Comparison of ENCODE assay signal across 8 cellular contexts in genomic region chr16:56930516-56931252, GRCh38. TPM values are rescaled to one million over a fixed set of nuclear protein-coding genes. Genes with fewer than 3 reads are reported as not detected.
DNase-seq lines count a peak whose midpoint lies in the region; ATAC-seq and TF ChIP-seq lines count a peak whose summit lies in the region.

No MANE protein-coding gene starts in this region.

- H3K4me1 ChIP-seq in SK-N-SH (ENCODE audit: control insufficient read depth in 1 of 2, insufficient read depth in 2 of 2, low read depth in 1 of 2, low read length in 1 of 2) (peaks cover 13 to 32% of the 10 kb centered on the region in 2 experiments; a peak in 3 of 4 replicates), OCI-LY7 (ENCODE audit: insufficient read depth, low read length, poor library complexity, severe bottlenecking) (peaks cover 58% of the 10 kb centered on the region), gastroesophageal sphincter (peaks cover 5 to 37% (median 20%) of the 10 kb centered on the region in 3 donors)

- H3K4me3 ChIP-seq in SK-N-SH (ENCODE audit: low read depth in 2 of 2, low read length in 1 of 2) (no peak overlapping the region), OCI-LY7 (ENCODE audit: low read depth, low read length, poor library complexity, severe bottlenecking) (peak overlapping the region; percentile 95), gastroesophageal sphincter (no peak overlapping the region)

- no TSS peak for BruUV-seq in OCI-LY7 (replicated peaks; lab: Mats Ljungman, UMichigan)

- H3K36me3 Mint-ChIP-seq in stimulated activated naive CD8-positive, alpha-beta T cell treated with anti-CD3 and anti-CD28 coated beads, Interleukin-15, Interleukin-2, amounts not matched to agents 100 ng/mL and 50 ng/mL, for 24 hours (ENCODE audit: low read depth) = peaks cover 33% of the 10 kb centered on the region

- H3K4me1 Mint-ChIP-seq in stimulated activated naive CD8-positive, alpha-beta T cell treated with anti-CD3 and anti-CD28 coated beads, Interleukin-15, Interleukin-2, amounts not matched to agents 100 ng/mL and 50 ng/mL, for 24 hours (ENCODE audit: low read depth) = peaks cover 31% of the 10 kb centered on the region

- no peak for TF ChIP-seq RAD21 in SK-N-SH (IDR thresholded peaks at IDR 0.05; ENCODE audit: low read length)

- DNase-seq in SK-N-SH = no peak
- peak; percentile 69 for DNase-seq in OCI-LY7 (ENCODE audit: low spot score)
- no peak for DNase-seq in NOMO-1 treated with dmso at 0.1 percent for 144 hours (lab: John Stamatoyannopoulos, UW; ENCODE audit: unreplicated experiment)
- DNase-seq in 8988T = no peak

- no peaks in the 10 kb centered on the region for H3K9me3 ChIP-seq in SK-N-SH
- H3K9me3 ChIP-seq in OCI-LY7 (ENCODE audit: low read length) = no peaks in the 10 kb centered on the region
- no peaks in the 10 kb centered on the region for H3K9me3 ChIP-seq in gastroesophageal sphincter

- H3K36me3 ChIP-seq in SK-N-SH (replicated peaks in 1 of 2; ENCODE audit: control insufficient read depth in 1 of 2, insufficient read depth in 2 of 2, low read length in 1 of 2) (peaks cover 10 to 13% of the 10 kb centered on the region in 2 experiments), OCI-LY7 (ENCODE audit: insufficient read depth, low read length) (peaks cover 36% of the 10 kb centered on the region), gastroesophageal sphincter (peaks cover 0 to 7% of the 10 kb centered on the region in 2 donors)

- H3K4me2 ChIP-seq in SK-N-SH = no peak overlapping the region
- H3K4me2 ChIP-seq in OCI-LY7 (ENCODE audit: low read length) = peak overlapping the region; percentile 82

- H3K27me3 ChIP-seq in SK-N-SH (ENCODE audit: insufficient read depth) (no peaks in the 10 kb centered on the region), gastroesophageal sphincter (no peaks in the 10 kb centered on the region)

- peak overlapping the region in 1 of 2 experiments; percentile 85; a peak in 2 of 4 replicates for H3K27ac ChIP-seq in SK-N-SH (ENCODE audit: low read depth in 2 of 2, low read length in 1 of 2)
- peak overlapping the region; percentile 94 for H3K27ac ChIP-seq in OCI-LY7 (ENCODE audit: low read depth, low read length, poor library complexity, severe bottlenecking)
- H3K27ac ChIP-seq in gastroesophageal sphincter = peak overlapping the region in 3 of 4 donors; percentile 7 to 100 (median 99)

- H3K4me3 Mint-ChIP-seq in stimulated activated naive CD8-positive, alpha-beta T cell treated with anti-CD3 and anti-CD28 coated beads, Interleukin-15, Interleukin-2, amounts not matched to agents 100 ng/mL and 50 ng/mL, for 24 hours = peak overlapping the region; percentile 99

- H3K79me2 ChIP-seq in SK-N-SH (ENCODE audit: insufficient read depth) (peaks cover 37% of the 10 kb centered on the region), OCI-LY7 (ENCODE audit: insufficient read depth, low read depth, low read length) (peaks cover 38% of the 10 kb centered on the region)

- no peaks in the 10 kb centered on the region for H3K9me2 ChIP-seq in SK-N-SH
- H3K9me2 ChIP-seq in OCI-LY7 (ENCODE audit: insufficient read depth, low read length) = no peaks in the 10 kb centered on the region

- no peak for TF ChIP-seq EP300 in SK-N-SH (IDR thresholded peaks at IDR 0.05; ENCODE audit: borderline replicate concordance in 1 of 2, low read depth in 1 of 2, low read length in 1 of 2)
- TF ChIP-seq EP300 in gastroesophageal sphincter (IDR thresholded peaks at IDR 0.05) = no peak

- CTCF ChIA-PET in SK-N-SH (lab: Yijun Ruan, JAX) = interaction anchor here (0.8 to 1.4 kb wide), 4 partner anchors 52 to 137 kb away, joined by 3 to 6 read pairs (median 4); no protein-coding TSS in a partner anchor
- CTCF ChIA-PET in OCI-LY7 (lab: Charles Lee; ENCODE audit: unreplicated experiment) = interaction anchor here (0.6 to 2.9 kb wide), 7 partner anchors 11 to 63 kb away, joined by 3 to 14 read pairs (median 6); no protein-coding TSS in a partner anchor

- H4K20me1 ChIP-seq in SK-N-SH (ENCODE audit: insufficient read depth) (peaks cover 29% of the 10 kb centered on the region), OCI-LY7 (ENCODE audit: insufficient read depth, low read length) (peaks cover 25% of the 10 kb centered on the region)

- ATAC-seq in SK-N-SH treated with all-trans-retinoic acid at 6 μM for 48 hours (no peak), gastroesophageal sphincter (no peak), HG02759 (IDR thresholded peaks at IDR 0.05; ENCODE audit: unreplicated experiment) (no peak)

- peak overlapping the region; percentile 98 for H3K27ac Mint-ChIP-seq in stimulated activated naive CD8-positive, alpha-beta T cell treated with anti-CD3 and anti-CD28 coated beads, Interleukin-15, Interleukin-2, amounts not matched to agents 100 ng/mL and 50 ng/mL, for 24 hours

- H3K9ac ChIP-seq in SK-N-SH = no peak overlapping the region

- TF ChIP-seq POLR2A in gastroesophageal sphincter (IDR thresholded peaks at IDR 0.05) = no peak

- H3K27me3 Mint-ChIP-seq in stimulated activated naive CD8-positive, alpha-beta T cell treated with anti-CD3 and anti-CD28 coated beads, Interleukin-15, Interleukin-2, amounts not matched to agents 100 ng/mL and 50 ng/mL, for 24 hours = no peaks in the 10 kb centered on the region

- intact Hi-C loops in OCI-LY7 (cut with micrococcal nuclease; ENCODE audit: unreplicated experiment) = loop anchor here (1.0 kb wide), 3 partner anchors 13 to 111 kb away; no protein-coding TSS in a partner anchor

- POLR2A ChIA-PET in SK-N-SH (lab: Yijun Ruan, JAX) (interaction anchor here (0.7 to 5.8 kb wide), 6 partner anchors 13 to 147 kb away, joined by 3 to 43 read pairs (median 4); no protein-coding TSS in a partner anchor), OCI-LY7 (lab: Charles Lee) (interaction anchor here (0.7 to 9.8 kb wide), 13 partner anchors 13 to 1793 kb away, joined by 3 to 256 read pairs (median 6); no protein-coding TSS in a partner anchor)

- 93% methylated on average over 7 of the region's 14 CpGs for WGBS in SK-N-SH (ENCODE audit: low lambda C conversion rate)
- WGBS in gastroesophageal sphincter (ENCODE audit: low coverage in 1 of 2), 2 donors = 67 to 88% methylated on average over 2 to 6 of the region's 14 CpGs

- H2AFZ ChIP-seq in SK-N-SH (ENCODE audit: low read depth) (peak overlapping the region; percentile 14), OCI-LY7 (ENCODE audit: low read length) (peak overlapping the region; percentile 58; the same call in 1 of the 2 replicates)

- H3K9me3 Mint-ChIP-seq in stimulated activated naive CD8-positive, alpha-beta T cell treated with anti-CD3 and anti-CD28 coated beads, Interleukin-15, Interleukin-2, amounts not matched to agents 100 ng/mL and 50 ng/mL, for 24 hours = no peaks in the 10 kb centered on the region

- H3F3A ChIP-seq in SK-N-SH (replicated peaks; ENCODE audit: insufficient read depth) = peaks cover 6% of the 10 kb centered on the region

- TF ChIP-seq CTCF in SK-N-SH (IDR thresholded peaks at IDR 0.05) (no peak), OCI-LY7 (conservative IDR thresholded peaks at IDR 0.05; ENCODE audit: low read length) (no peak), gastroesophageal sphincter (IDR thresholded peaks at IDR 0.05) (no peak)

TF ChIP-seq in SK-N-SH, 30 proteins besides CTCF, POLR2A, EP300 and RAD21 (continues in another document):
- TF ChIP-seq RFX5 (IDR thresholded peaks at IDR 0.05; ENCODE audit: low read length) = no peak
- TF ChIP-seq TCF12 (IDR thresholded peaks at IDR 0.05) = no peak
- no peak for TF ChIP-seq RXRA (IDR thresholded peaks at IDR 0.05; ENCODE audit: borderline replicate concordance, low read depth)
- no peak for TF ChIP-seq CHD2 (IDR thresholded peaks at IDR 0.05; ENCODE audit: low read length, partially characterized antibody)

TF ChIP-seq in SK-N-SH treated with all-trans-retinoic acid at 6 μM for 48 hours, 23 proteins besides CTCF, POLR2A, EP300 and RAD21:
- TF ChIP-seq ESRRG (CRISPR knock-in tag; IDR thresholded peaks at IDR 0.05) (no peak), OSR1 (CRISPR knock-in tag; IDR thresholded peaks at IDR 0.05) (no peak), ZFP30 (CRISPR knock-in tag; IDR thresholded peaks at IDR 0.05) (no peak), SNAI2 (CRISPR knock-in tag; IDR thresholded peaks at IDR 0.05) (no peak), PPARA (CRISPR knock-in tag; IDR thresholded peaks at IDR 0.05; ENCODE audit: borderline replicate concordance) (no peak), TOX (CRISPR knock-in tag; IDR thresholded peaks at IDR 0.05; ENCODE audit: borderline replicate concordance) (no peak)

RNA-seq across cellular contexts. Expression of gene HERPUD1, which starts 1.3 kb away (rescaled TPM):
- polyA plus RNA-seq in SK-N-SH (2012; rRNA removed) = 46.3 and 71.1 TPM in 2 replicates
- polyA plus RNA-seq in SK-N-SH (2012; cell fraction: cytosol; rRNA removed) = 49.4 and 54.4 TPM in 2 replicates
- 37.9 and 75.2 TPM in 2 replicates for polyA plus RNA-seq in SK-N-SH (2012; cell fraction: nucleus; rRNA removed)
- total RNA-seq in OCI-LY7 (2014; rRNA removed; shearing (Covaris generic)) = 121 and 140 TPM in 2 replicates
- total RNA-seq in OCI-LY7 (2022) (294 and 342 TPM in 2 replicates), gastroesophageal sphincter (10 to 100 TPM; 41.2 to 87.5 (median 79.1) TPM)

RNA-seq across cellular contexts. Expression of gene CETP, which starts 31.1 kb away (rescaled TPM):
- not detected in 2 replicates for polyA plus RNA-seq in SK-N-SH (2012; rRNA removed)
- polyA plus RNA-seq in SK-N-SH (2012; cell fraction: cytosol; rRNA removed) = 0.03 TPM in 1 of 2 replicates, not detected in the other
- 0.05 TPM in 1 of 2 replicates, not detected in the other for polyA plus RNA-seq in SK-N-SH (2012; cell fraction: nucleus; rRNA removed)
- total RNA-seq in OCI-LY7 (2014; rRNA removed; shearing (Covaris generic)) = 0.54 and 0.67 TPM in 2 replicates
- 0.41 and 0.65 TPM in 2 replicates for total RNA-seq in OCI-LY7 (2022)
- total RNA-seq in gastroesophageal sphincter = 1 to 10 TPM in 1 of 4 donors, not detected in 3; 1.6 TPM

RNA-seq across cellular contexts. Expression of gene NLRC5, which starts 58.7 kb away (rescaled TPM):
- polyA plus RNA-seq in SK-N-SH (2012; rRNA removed) = 6.5 and 7.8 TPM in 2 replicates
- polyA plus RNA-seq in SK-N-SH (2012; cell fraction: cytosol; rRNA removed) = 2.3 and 2.9 TPM in 2 replicates
- polyA plus RNA-seq in SK-N-SH (2012; cell fraction: nucleus; rRNA removed) = 32.3 and 33.4 TPM in 2 replicates
- total RNA-seq in OCI-LY7 (2014; rRNA removed; shearing (Covaris generic)) = 156 and 199 TPM in 2 replicates
- total RNA-seq in OCI-LY7 (2022) (305 and 310 TPM in 2 replicates), gastroesophageal sphincter (10 to 100 TPM; 11.1 to 39.7 (median 16.3) TPM)
